In genomic region chr1:196143602-196144342, GRCh38 we compare ENCODE assay signal across 21 cellular contexts.
DNase-seq lines count a peak whose midpoint lies in the region; ATAC-seq, FAIRE-seq and TF ChIP-seq lines count a peak whose summit lies in the region.
"Had no signal": no experiment of that assay in that cellular context is flagged by ENCODE, and none has a peak within 500 bp of the region (broad histone marks: within the 10 kb centered on the region; RNA-seq: fewer than 3 reads in every experiment).

No MANE protein-coding gene starts in this region.

- H4K91ac ChIP-seq in IMR-90 (ENCODE audit: insufficient read depth, low read depth, low read length) = no peak overlapping the region

- H4K20me1 ChIP-seq in IMR-90 (ENCODE audit: insufficient read depth, low read length) (no peaks in the 10 kb centered on the region), SU-DHL-6 (ENCODE audit: low read depth, low read length) (no peaks in the 10 kb centered on the region)

- H3K27me3 ChIP-seq in IMR-90 (ENCODE audit: control insufficient read depth, insufficient read depth, low read length) (no peaks in the 10 kb centered on the region), SU-DHL-6 (ENCODE audit: low read length) (no peaks in the 10 kb centered on the region)
- H3K27me3 ChIP-seq: cardiac muscle cell, right atrium auricular region, SJCRH30, vagina had no signal

- no peaks in the 10 kb centered on the region for H3K27me3 Mint-ChIP-seq in activated CD8-positive, alpha-beta T cell treated with anti-CD3 and anti-CD28 coated beads, Interleukin-2, amount 10 ng/mL, durations not matched to agents 7 days and 5 days (ENCODE audit: low read depth)

- H4K8ac ChIP-seq in IMR-90 (ENCODE audit: low read depth in 2 of 2, low read length in 2 of 2) = no peak overlapping the region

- H2AFZ ChIP-seq in IMR-90 (replicated peaks; ENCODE audit: low read length, poor library complexity) = no peak overlapping the region
- H2AFZ ChIP-seq in SU-DHL-6 (ENCODE audit: low read depth, low read length, severe bottlenecking) = peak overlapping the region; percentile 68

- no peak overlapping the region for H2AK9ac ChIP-seq in IMR-90 (replicated peaks; ENCODE audit: low read depth, low read length, poor library complexity)

- H2BK120ac ChIP-seq in IMR-90 (ENCODE audit: low read depth, low read length) = no peak overlapping the region

- POLR2A ChIA-PET in IMR-90 (lab: Charles Lee; ENCODE audit: unreplicated experiment) = no interaction called here
- POLR2A ChIA-PET in activated CD8-positive, alpha-beta T cell treated with anti-CD3 and anti-CD28 coated beads, Interleukin-2, amount 10 ng/mL, durations not matched to agents 7 days and 5 days (lab: Charles Lee) = no interaction called here

- H3K23ac ChIP-seq in IMR-90 (ENCODE audit: low read depth, low read length) = no peak overlapping the region

- ATAC-seq in IMR-90 (ENCODE audit: low read depth) = no peak
- ATAC-seq in activated CD8-positive, alpha-beta T cell treated with anti-CD3 and anti-CD28 coated beads, Interleukin-2, amount 10 ng/mL, durations not matched to agents 7 days and 5 days = no peak
- ATAC-seq in GM18502 (IDR thresholded peaks at IDR 0.05; ENCODE audit: poor library complexity, unreplicated experiment) = no peak

- no peaks in the 10 kb centered on the region for H3K9me1 ChIP-seq in IMR-90 (ENCODE audit: insufficient read depth, low read length)

- no peak for TF ChIP-seq POLR2A in IMR-90 (IDR thresholded peaks at IDR 0.05; ENCODE audit: low read depth, low read length)

- FAIRE-seq in D721Med (lab: Jason Lieb, UNC) = peak; percentile 70
- FAIRE-seq: endometrium, H54 had no signal

- H3K56ac ChIP-seq in IMR-90 (ENCODE audit: extremely low read depth, insufficient read depth, low read length) = no peak overlapping the region

- no peaks in the 10 kb centered on the region for H3K4me1 Mint-ChIP-seq in activated CD8-positive, alpha-beta T cell treated with anti-CD3 and anti-CD28 coated beads, Interleukin-2, amount 10 ng/mL, durations not matched to agents 7 days and 5 days (ENCODE audit: low read depth)
- H3K4me1 Mint-ChIP-seq: nephron had no signal

- CTCF ChIA-PET in IMR-90 (lab: Yijun Ruan, JAX) = no interaction called here
- CTCF ChIA-PET in activated CD8-positive, alpha-beta T cell treated with anti-CD3 and anti-CD28 coated beads, Interleukin-2, amount 10 ng/mL, durations not matched to agents 7 days and 5 days (lab: Charles Lee) = no interaction called here

- 43% methylated on average over 1 of the region's 8 CpGs; no CpG with 5 or more reads in 1 of the 2 experiments for WGBS in IMR-90 (ENCODE audit: extremely low coverage in 2 of 2, insufficient read length in 1 of 2), 2 experiments

- H3K4me3 Mint-ChIP-seq in activated CD8-positive, alpha-beta T cell treated with anti-CD3 and anti-CD28 coated beads, Interleukin-2, amount 10 ng/mL, durations not matched to agents 7 days and 5 days = no peak overlapping the region
- H3K4me3 Mint-ChIP-seq: nephron had no signal

- H3K9ac ChIP-seq in IMR-90 (ENCODE audit: low read depth, low read length) (no peak overlapping the region), SU-DHL-6 (ENCODE audit: low read length) (no peak overlapping the region)

- no peak overlapping the region for H3K14ac ChIP-seq in IMR-90 (replicated peaks; ENCODE audit: low read depth, low read length)

- intact Hi-C loops in IMR-90 (cut with micrococcal nuclease) = no loop called here

- H3K4me1 ChIP-seq in IMR-90 (ENCODE audit: control insufficient read depth, insufficient read depth, low read length) = no peaks in the 10 kb centered on the region
- H3K4me1 ChIP-seq: right atrium auricular region, SJCRH30, vagina had no signal

- H3K9me3 Mint-ChIP-seq in activated CD8-positive, alpha-beta T cell treated with anti-CD3 and anti-CD28 coated beads, Interleukin-2, amount 10 ng/mL, durations not matched to agents 7 days and 5 days (ENCODE audit: insufficient read depth) = no peaks in the 10 kb centered on the region

- no peaks in the 10 kb centered on the region for H3K79me2 ChIP-seq in SU-DHL-6 (ENCODE audit: insufficient read depth, low read length)

- H3K9me3 ChIP-seq in IMR-90 (ENCODE audit: control insufficient read depth, insufficient read depth, low read length) (no peaks in the 10 kb centered on the region), SU-DHL-6 (ENCODE audit: insufficient read depth, low read length) (no peaks in the 10 kb centered on the region)
- H3K9me3 ChIP-seq: SJCRH30, vagina had no signal

- H3K79me1 ChIP-seq in IMR-90 (ENCODE audit: low read depth in 1 of 2, low read length in 2 of 2) = no peaks in the 10 kb centered on the region

- no peaks in the 10 kb centered on the region for H3K36me3 ChIP-seq in IMR-90 (ENCODE audit: control insufficient read depth, insufficient read depth, low read length)
- no peaks in the 10 kb centered on the region for H3K36me3 ChIP-seq in SU-DHL-6 (ENCODE audit: low read length)
- H3K36me3 ChIP-seq: cardiac muscle cell, right atrium auricular region, SJCRH30, vagina had no signal

- no peak overlapping the region for H2BK15ac ChIP-seq in IMR-90 (ENCODE audit: low read depth, low read length)

- no TSS peak for BruUV-seq in IMR-90 (replicated peaks; lab: Mats Ljungman, UMichigan)

- DNase-seq in D721Med (ENCODE audit: insufficient read length, low spot score) = no peak
- DNase-seq in IMR-90 = no peak
- DNase-seq in islet precursor cell = peak; percentile 77
- no peak for DNase-seq in activated CD8-positive, alpha-beta T cell treated with anti-CD3 and anti-CD28 coated beads, Interleukin-2, amount 10 ng/mL, durations not matched to agents 7 days and 5 days
- DNase-seq in SW 1271 (lab: John Stamatoyannopoulos, UW) = no peak
- DNase-seq in HK-2 (ENCODE audit: unreplicated experiment) = no peak
- DNase-seq: activated naive CD4-positive, alpha-beta T cell treated with anti-CD3 and anti-CD28 coated beads, Interleukin-2, amount 50 U/mL, for 16 hours; C1 segment of cervical spinal cord; GDM1; NCI-H1105 treated with DMSO at 0.1 percent for 48 hours; NCI-H524 treated with DMSO at 0.1 percent for 48 hours; SJCRH30; stimulated activated naive CD4-positive, alpha-beta T cell had no signal

- H2BK5ac ChIP-seq in IMR-90 (ENCODE audit: low read depth, low read length, poor library complexity, severe bottlenecking) = no peak overlapping the region

- H3K4me3 ChIP-seq in IMR-90 (ENCODE audit: insufficient read depth, low read depth, low read length) (no peak overlapping the region), SU-DHL-6 (ENCODE audit: insufficient read depth, low read length, poor library complexity, severe bottlenecking) (no peak overlapping the region)
- H3K4me3 ChIP-seq: cardiac muscle cell, right atrium auricular region, SJCRH30, vagina had no signal

- H2AK5ac ChIP-seq in IMR-90 (ENCODE audit: low read depth, low read length) = no peak overlapping the region

- H3K4me2 ChIP-seq in IMR-90 (ENCODE audit: low read depth, low read length) (no peak overlapping the region), SU-DHL-6 (ENCODE audit: low read depth, low read length, poor library complexity, severe bottlenecking) (no peak overlapping the region)

- TF ChIP-seq RAD21 in IMR-90 (IDR thresholded peaks at IDR 0.05; ENCODE audit: low read length) = no peak

- no peak overlapping the region for H3K4ac ChIP-seq in IMR-90 (ENCODE audit: low read depth, low read length)

- no peak overlapping the region for H3K27ac ChIP-seq in IMR-90 (ENCODE audit: insufficient read depth, low read length)
- no peak overlapping the region for H3K27ac ChIP-seq in SU-DHL-6 (ENCODE audit: low read depth, low read length)
- H3K27ac ChIP-seq: cardiac muscle cell, right atrium auricular region, SJCRH30, vagina had no signal

- no peak overlapping the region for H2BK20ac ChIP-seq in IMR-90 (ENCODE audit: low read depth, low read length)

- H3K18ac ChIP-seq in IMR-90 (ENCODE audit: low read depth, low read length) = no peak overlapping the region

- no peaks in the 10 kb centered on the region for H3K36me3 Mint-ChIP-seq in activated CD8-positive, alpha-beta T cell treated with anti-CD3 and anti-CD28 coated beads, Interleukin-2, amount 10 ng/mL, durations not matched to agents 7 days and 5 days (ENCODE audit: low read depth)

- H3K27ac Mint-ChIP-seq in activated CD8-positive, alpha-beta T cell treated with anti-CD3 and anti-CD28 coated beads, Interleukin-2, amount 10 ng/mL, durations not matched to agents 7 days and 5 days = no peak overlapping the region
- H3K27ac Mint-ChIP-seq: nephron had no signal

- in situ Hi-C loops in IMR-90 (cut with MboI; ENCODE audit: low sequenced_read_pairs) = loop anchor here (10.0 kb wide), 1 partner anchor 521 kb away; no protein-coding TSS in a partner anchor

- H4K5ac ChIP-seq in IMR-90 (ENCODE audit: low read depth, low read length) = no peak overlapping the region

- dilution Hi-C loops in IMR-90 (cut with HindIII; ENCODE audit: low sequenced_read_pairs, unreplicated experiment) = no loop called here

- TF ChIP-seq CTCF in D721Med (IDR thresholded peaks at IDR 0.05; ENCODE audit: insufficient read depth, missing control alignments) (peak; percentile 16), IMR-90 (conservative IDR thresholded peaks at IDR 0.05; ENCODE audit: low read depth, low read length) (0 out of 2 replicates have a peak, but pooled peaks have one; percentile 3), SU-DHL-6 (IDR thresholded peaks at IDR 0.05; ENCODE audit: insufficient read depth, low read length, poor library complexity, severe bottlenecking) (peak; percentile 20)

- no peaks in the 10 kb centered on the region for H3K9me2 ChIP-seq in SU-DHL-6 (replicated peaks; ENCODE audit: insufficient read depth, low read length)

- H3F3A ChIP-seq in SU-DHL-6 (ENCODE audit: insufficient read depth) = no peaks in the 10 kb centered on the region

TF ChIP-seq in IMR-90, 13 proteins besides CTCF, POLR2A, EP300 and RAD21:
- TF ChIP-seq MAZ (IDR thresholded peaks at IDR 0.05; ENCODE audit: borderline replicate concordance, low read depth, low read length) (no peak), MAFK (IDR thresholded peaks at IDR 0.05; ENCODE audit: low read depth, low read length) (peak; percentile 93)
